1 cellular context compared by ENCODE assay signal in genomic region chr4:49032440-49033161, GRCh38.
TF ChIP-seq lines count a peak whose summit lies in the region.

No MANE protein-coding gene starts in this region.

TF ChIP-seq in K562, 482 proteins besides CTCF, POLR2A, EP300 and RAD21 (continued from another document):
- peak; percentile 67 for TF ChIP-seq DEAF1 (CRISPR knock-in tag; IDR thresholded peaks at IDR 0.05)
- TF ChIP-seq STAG1 (CRISPR knock-in tag; IDR thresholded peaks at IDR 0.05; ENCODE audit: borderline replicate concordance) = peak; percentile 92; the same call in 1 of the 2 replicates
- peak; percentile 90 for TF ChIP-seq CEBPB (tag; IDR thresholded peaks at IDR 0.05)
